10 cellular contexts compared by ENCODE assay signal in the genomic region with DNA sequence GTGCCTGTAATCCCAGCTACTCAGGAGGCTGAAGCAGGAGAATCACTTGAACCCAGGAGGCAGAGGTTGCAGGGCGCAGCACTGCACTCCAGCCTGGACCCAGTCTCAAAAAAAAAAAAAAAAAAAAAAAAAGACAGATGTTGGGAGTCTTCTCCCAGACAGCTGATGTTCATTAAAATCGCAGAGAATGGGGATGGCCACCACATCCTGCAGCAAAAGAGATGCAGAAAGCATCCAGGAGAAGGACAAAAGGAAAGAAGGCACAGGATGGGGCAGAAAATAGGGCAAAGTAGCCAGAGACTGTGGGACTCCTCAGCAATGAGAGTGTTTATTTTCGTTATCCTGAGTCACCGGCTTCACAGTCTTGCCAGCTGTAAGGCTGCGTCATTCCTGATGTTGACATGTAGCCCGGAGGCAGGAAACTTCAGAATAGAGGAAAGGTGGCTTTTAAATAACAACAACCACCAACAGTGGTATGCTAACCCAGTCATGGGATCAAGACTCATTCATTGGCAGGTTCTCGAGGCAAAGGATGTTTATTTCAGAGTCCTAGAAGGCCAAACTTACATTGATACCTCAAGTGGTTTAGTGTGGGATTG.
A peak's percentile ranks its signal among the peaks of the same experiment; 100 is the strongest.
DNase-seq lines count a peak whose midpoint lies in the region; ATAC-seq and TF ChIP-seq lines count a peak whose summit lies in the region.
"Had no signal": no experiment of that assay in that cellular context is flagged by ENCODE, and none has a peak within 500 bp of the region (broad histone marks: within the 10 kb centered on the region; RNA-seq: fewer than 3 reads in every experiment).

No MANE protein-coding gene starts in this region.

- peak in 1 of 4 experiments; percentile 25 for TF ChIP-seq CTCF in gastroesophageal sphincter (IDR thresholded peaks at IDR 0.05)

- in situ Hi-C loops in SK-MEL-5 (cut with HindIII; ENCODE audit: low pct_unique_long_range_greater_than_20kb, low sequenced_read_pairs), result no loop called here
- in situ Hi-C loops in KBM-7 (cut with MboI; ENCODE audit: low pct_unique_long_range_greater_than_20kb, low sequenced_read_pairs), result no loop called here

- no peak overlapping the region for H3K4me3 ChIP-seq in gastroesophageal sphincter

- TF ChIP-seq EP300 in gastroesophageal sphincter (IDR thresholded peaks at IDR 0.05), result peak; percentile 50

- H3K27ac ChIP-seq in gastroesophageal sphincter, result peak overlapping the region; percentile 77 to 90 (median 84)

- 5 to 16% methylated on average over 4 to 7 of the region's 7 CpGs for WGBS in gastroesophageal sphincter (ENCODE audit: low coverage in 1 of 2), 2 donors

- peaks cover 0 to 47% (median 8%) of the 10 kb centered on the region in 3 donors for H3K4me1 ChIP-seq in gastroesophageal sphincter

- no peaks in the 10 kb centered on the region for H3K36me3 ChIP-seq in gastroesophageal sphincter

- DNase-seq in DMS53 treated with DMSO at 0.1 percent for 48 hours (lab: John Stamatoyannopoulos, UW; ENCODE audit: unreplicated experiment) (peak; percentile 93), SK-MEL-5 (ENCODE audit: low read depth, low spot score) (peak; percentile 94), posterior vena cava (ENCODE audit: low spot score) (peak; percentile 82), KBM-7 (no peak), NCI-H2171 (lab: John Stamatoyannopoulos, UW) (no peak)
- DNase-seq: activated CD4-positive, alpha-beta T cell treated with anti-CD3 and anti-CD28 coated beads for 36 hours had no signal

- intact Hi-C loops in posterior vena cava (cut with DNase I), result loop anchor here in 1 of 2 donors (5.0 kb wide), 1 partner anchor 37 kb away; no protein-coding TSS in a partner anchor

- H3K27me3 ChIP-seq in gastroesophageal sphincter, result no peaks in the 10 kb centered on the region

- no peak for TF ChIP-seq POLR2A in gastroesophageal sphincter (IDR thresholded peaks at IDR 0.05)

- H3K9me3 ChIP-seq in gastroesophageal sphincter, result peaks cover 0 to 6% (median 0%) of the 10 kb centered on the region in 3 donors

- peak; percentile 96 for ATAC-seq in gastroesophageal sphincter
- ATAC-seq in GM18858 (IDR thresholded peaks at IDR 0.05; ENCODE audit: unreplicated experiment), result no peak
- ATAC-seq in HG03520 (IDR thresholded peaks at IDR 0.05; ENCODE audit: unreplicated experiment), result no peak
- ATAC-seq: activated CD4-positive, alpha-beta T cell treated with anti-CD3 and anti-CD28 coated beads for 36 hours; left lobe of liver had no signal

Comparison
In these comparisons a context has a peak if more than half of its experiments do, and no peak if none do; other contexts are left out.
1. DNase-seq: peak in DMS53 treated with DMSO at 0.1 percent for 48 hours (single experiment), SK-MEL-5 (single experiment) and posterior vena cava (single experiment); none in KBM-7 (single experiment) and NCI-H2171 (single experiment).